Comparison of ENCODE assay signal across 8 cellular contexts in the genomic region with DNA sequence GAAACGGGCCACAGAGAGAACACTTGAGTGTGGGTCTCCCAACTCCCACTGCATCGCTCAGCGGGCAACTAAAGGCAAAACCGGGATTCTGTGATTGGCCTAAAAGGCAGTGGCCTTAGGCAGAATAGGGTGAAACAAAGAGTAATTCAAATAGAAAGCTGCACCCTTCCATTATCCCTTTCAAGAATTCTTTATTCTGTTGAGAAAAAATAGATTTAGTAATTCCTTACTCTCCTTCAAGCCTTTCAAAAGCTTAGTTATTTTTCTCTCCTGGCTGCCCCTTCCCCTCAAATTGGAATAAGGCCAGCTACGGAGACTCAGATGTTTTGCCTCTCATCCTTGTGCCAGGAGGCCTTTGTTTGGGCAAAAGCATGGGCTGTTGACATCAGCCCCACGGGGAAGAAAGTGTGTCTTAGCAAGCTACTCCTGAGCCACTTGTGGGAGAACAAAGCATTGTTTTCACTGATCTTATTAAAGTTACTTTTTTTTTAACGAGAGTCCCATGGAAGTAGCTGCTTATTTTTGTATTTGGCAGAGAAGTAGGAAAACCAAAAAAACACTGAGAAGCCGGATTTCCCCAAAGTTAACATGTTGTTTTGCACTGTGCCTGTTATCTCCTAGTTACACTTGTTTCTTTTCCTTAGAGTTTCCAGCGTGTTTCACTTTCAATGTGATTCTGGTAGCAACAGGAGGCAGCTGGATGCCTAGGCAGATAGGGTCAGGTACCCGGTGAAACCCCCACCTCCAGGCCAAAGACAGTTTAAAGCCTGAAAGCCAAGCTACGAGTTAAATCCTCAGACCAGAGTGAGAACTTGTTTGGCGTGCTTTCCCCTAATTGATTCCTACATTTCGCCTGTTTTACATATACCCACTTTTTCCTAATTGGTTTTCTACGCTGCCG. TPM values are rescaled to one million over a fixed set of nuclear protein-coding genes. Genes with fewer than 3 reads are reported as not detected.
DNase-seq lines count a peak whose midpoint lies in the region; ATAC-seq, FAIRE-seq and TF ChIP-seq lines count a peak whose summit lies in the region.

No MANE protein-coding gene starts in this region.

- H3K79me1 ChIP-seq in H1 (ENCODE audit: low read depth, low read length), result peaks cover 2% of the 10 kb centered on the region

- DNase-seq in PC-9, result no peak
- DNase-seq in H1 (ENCODE audit: low read depth in 1 of 2, low spot score in 2 of 2), result no peak
- no peak for DNase-seq in SW 1271 (lab: John Stamatoyannopoulos, UW)
- DNase-seq in KBM-7, result no peak
- no peak for DNase-seq in HuH-7 (ENCODE audit: low spot score)

- no peak for ATAC-seq in HG03280 (IDR thresholded peaks at IDR 0.05; ENCODE audit: unreplicated experiment)

- TF ChIP-seq RAD21 in H1 (IDR thresholded peaks at IDR 0.05 in 1 of 2, conservative IDR thresholded peaks at IDR 0.05 in 1 of 2; ENCODE audit: low read depth in 2 of 2, low read length in 2 of 2) (no peak), neural cell (conservative IDR thresholded peaks at IDR 0.05) (no peak)

- CTCF ChIA-PET in PC-9 (lab: Charles Lee), result interaction anchor here (0.6 to 1.0 kb wide), 2 partner anchors 37 to 87 kb away, joined by 3 to 4 read pairs; no protein-coding TSS in a partner anchor
- CTCF ChIA-PET in H1 (lab: Charles Lee; ENCODE audit: partially characterized antibody), result interaction anchor here (0.6 to 4.7 kb wide), 15 partner anchors 7 to 858 kb away, joined by 3 to 22 read pairs (median 4); a partner anchor contains a TSS

- in situ Hi-C loops in KBM-7 (cut with MboI; ENCODE audit: low pct_unique_long_range_greater_than_20kb, low sequenced_read_pairs), result no loop called here

- H3K4me1 ChIP-seq in PC-9 (replicated peaks; ENCODE audit: insufficient read depth), result peaks cover 12% of the 10 kb centered on the region
- peaks cover 10 to 17% (median 14%) of the 10 kb centered on the region in 4 experiments; a peak in 6 of 7 replicates for H3K4me1 ChIP-seq in H1 (replicated peaks in 1 of 4; ENCODE audit: control insufficient read depth in 3 of 4, insufficient read depth in 4 of 4, low read length in 3 of 4)

- H2AFZ ChIP-seq in PC-9, result peak overlapping the region; percentile 94; the same call in 1 of the 2 replicates
- H2AFZ ChIP-seq in H1 (ENCODE audit: low read length), result no peak overlapping the region
- no peak overlapping the region for H2AFZ ChIP-seq in neural cell (ENCODE audit: low read depth, low read length)

- peaks cover 15% of the 10 kb centered on the region for H3K23me2 ChIP-seq in H1 (ENCODE audit: low read depth, low read length)

- peaks cover 19% of the 10 kb centered on the region; the same call in 1 of the 2 replicates for H3F3A ChIP-seq in PC-9 (ENCODE audit: insufficient read depth, low read depth)
- no peaks in the 10 kb centered on the region for H3F3A ChIP-seq in neural cell (ENCODE audit: insufficient read depth, low read length, poor library complexity, severe bottlenecking)

- no peak for TF ChIP-seq POLR2A in H1 (IDR thresholded peaks at IDR 0.05; ENCODE audit: control extremely low read depth in 1 of 2, low read depth in 2 of 2, low read length in 2 of 2)

- H3K4me2 ChIP-seq in PC-9, result peak overlapping the region; percentile 96
- H3K4me2 ChIP-seq in H1 (ENCODE audit: insufficient read depth in 1 of 2, low read depth in 2 of 2, low read length in 2 of 2), result peak overlapping the region; percentile 72 to 91
- H3K4me2 ChIP-seq in neural cell (ENCODE audit: low read length), result peak overlapping the region; percentile 96

- peak overlapping the region; percentile 60; the same call in 1 of the 2 replicates for H4K8ac ChIP-seq in H1 (ENCODE audit: extremely low read depth, insufficient read depth, low read length)

- no peak overlapping the region for H3K23ac ChIP-seq in H1 (ENCODE audit: insufficient read length)

- WGBS in H1 (ENCODE audit: extremely low coverage in 1 of 2, insufficient coverage in 1 of 2, insufficient read length in 1 of 2, insufficient replicate concordance in 2 of 2, low coverage in 1 of 2, low lambda C conversion rate in 2 of 2, missing lambda C conversion rate in 1 of 2), 2 experiments, result 51% methylated on average over 15 of the region's 15 CpGs; no CpG with 5 or more reads in 1 of the 2 experiments

- H3K79me2 ChIP-seq in PC-9 (ENCODE audit: low read depth) (no peaks in the 10 kb centered on the region), H1 (ENCODE audit: control insufficient read depth in 1 of 2, insufficient read depth in 2 of 2, low read length in 2 of 2) (peaks cover 16 to 61% of the 10 kb centered on the region in 2 experiments), neural cell (replicated peaks; ENCODE audit: insufficient read depth, low read length) (peaks cover 12% of the 10 kb centered on the region)

- H3K4ac ChIP-seq in H1 (replicated peaks; ENCODE audit: insufficient read length, low read depth, low read length), result no peak overlapping the region

- POLR2A ChIA-PET in PC-9 (lab: Charles Lee; ENCODE audit: unreplicated experiment) (interaction anchor here (0.6 to 0.7 kb wide), 2 partner anchors 128 to 344 kb away, joined by 5 to 7 read pairs; no protein-coding TSS in a partner anchor), H1 (lab: Charles Lee; ENCODE audit: partially characterized antibody) (interaction anchor here (1.1 to 3.4 kb wide), 18 partner anchors 9 to 202 kb away, joined by 3 to 17 read pairs (median 4); a partner anchor contains a TSS)

- H2BK12ac ChIP-seq in H1 (ENCODE audit: low read depth, low read length), result peak overlapping the region; percentile 84; the same call in 1 of the 2 replicates

- H3K14ac ChIP-seq in H1 (ENCODE audit: insufficient read length), result no peak overlapping the region

- H3K9me2 ChIP-seq in PC-9 (ENCODE audit: insufficient read depth) (no peaks in the 10 kb centered on the region), neural cell (ENCODE audit: insufficient read depth, low read length) (no peaks in the 10 kb centered on the region)

- TF ChIP-seq CTCF in GM12875 (IDR thresholded peaks at IDR 0.05; ENCODE audit: borderline replicate concordance, insufficient read depth, low read depth, low read length) (no peak), PC-9 (conservative IDR thresholded peaks at IDR 0.05) (no peak), H1 (IDR thresholded peaks at IDR 0.05; ENCODE audit: control extremely low read depth in 1 of 3, insufficient read depth in 1 of 3, low read depth in 1 of 3, low read length in 3 of 3) (no peak), neural cell (IDR thresholded peaks at IDR 0.05; ENCODE audit: poor library complexity, severe bottlenecking) (no peak)

- no peaks in the 10 kb centered on the region for H3K27me3 ChIP-seq in PC-9 (ENCODE audit: insufficient read depth, low read depth)
- H3K27me3 ChIP-seq in H1 (replicated peaks in 1 of 4; ENCODE audit: control insufficient read depth in 3 of 4, extremely low read depth in 1 of 4, insufficient read depth in 3 of 4, low read length in 3 of 4), result peaks cover 0 to 6% (median 0%) of the 10 kb centered on the region in 4 experiments; a peak in 2 of 7 replicates
- no peaks in the 10 kb centered on the region for H3K27me3 ChIP-seq in neural cell (ENCODE audit: insufficient read depth, low read depth, low read length)

- H4K91ac ChIP-seq in H1 (replicated peaks; ENCODE audit: insufficient read length, low read length), result peak overlapping the region; percentile 75

- H3K4me3 ChIP-seq in GM12875 (ENCODE audit: low read depth, low read length) (peak overlapping the region; percentile 97), PC-9 (peak overlapping the region; percentile 97), H1 (ENCODE audit: extremely low read depth in 1 of 4, insufficient read depth in 2 of 4, low read depth in 3 of 4, low read length in 4 of 4) (peak overlapping the region; percentile 76 to 89 (median 80)), neural cell (ENCODE audit: low read length) (peak overlapping the region; percentile 98)

- no TSS peak for BruUV-seq in PC-9 (replicated peaks; lab: Mats Ljungman, UMichigan)

- no peak overlapping the region for H2AK5ac ChIP-seq in H1 (ENCODE audit: low read depth, low read length)

- H3K56ac ChIP-seq in H1 (replicated peaks; ENCODE audit: insufficient read length, low read depth, low read length), result no peak overlapping the region

- H2BK15ac ChIP-seq in H1 (ENCODE audit: low read length), result peak overlapping the region; percentile 36; the same call in 1 of the 2 replicates

- peak overlapping the region in 3 of 4 experiments; percentile 34 to 91 (median 70); a peak in 5 of 7 replicates for H3K9ac ChIP-seq in H1 (replicated peaks in 1 of 4; ENCODE audit: extremely low read depth in 1 of 4, low read depth in 3 of 4, low read length in 3 of 4)
- peak overlapping the region; percentile 80 for H3K9ac ChIP-seq in neural cell (ENCODE audit: low read length)

- peak overlapping the region; percentile 53; the same call in 1 of the 2 replicates for H2BK5ac ChIP-seq in H1 (ENCODE audit: low read depth, low read length)

- FAIRE-seq in H1 (lab: Jason Lieb, UNC), result no peak

- TF ChIP-seq EP300 in H1 (IDR thresholded peaks at IDR 0.05; ENCODE audit: borderline replicate concordance in 1 of 2, low read depth in 2 of 2, low read length in 2 of 2) (no peak), neural cell (conservative IDR thresholded peaks at IDR 0.05; ENCODE audit: poor library complexity, severe bottlenecking) (no peak)

- H3K36me3 ChIP-seq in PC-9 (ENCODE audit: low read depth) (no peaks in the 10 kb centered on the region), H1 (ENCODE audit: control insufficient read depth in 2 of 4, insufficient read depth in 4 of 4, low read length in 3 of 4) (peaks cover 0 to 35% (median 8%) of the 10 kb centered on the region in 4 experiments; a peak in 4 of 8 replicates), neural cell (ENCODE audit: insufficient read depth, low read length) (no peaks in the 10 kb centered on the region)

- peak overlapping the region; percentile 93; the same call in 1 of the 2 replicates for H3K18ac ChIP-seq in H1 (ENCODE audit: extremely low read depth, low read length)

- H2BK20ac ChIP-seq in H1 (ENCODE audit: low read length), result no peak overlapping the region

- peak overlapping the region; percentile 12 for H4K5ac ChIP-seq in H1 (ENCODE audit: insufficient read length, low read depth, low read length)

- intact Hi-C loops in PC-9 (cut with micrococcal nuclease; ENCODE audit: unreplicated experiment), result loop anchor here (10.0 kb wide), 2 partner anchors 232 to 318 kb away; a partner anchor contains a TSS

- H4K20me1 ChIP-seq in PC-9 (ENCODE audit: insufficient read depth) (peaks cover 5% of the 10 kb centered on the region; the same call in 1 of the 2 replicates), H1 (replicated peaks in 1 of 2; ENCODE audit: control insufficient read depth in 1 of 2, insufficient read depth in 2 of 2, low read length in 2 of 2) (peaks cover 0 to 2% of the 10 kb centered on the region in 2 experiments), neural cell (ENCODE audit: insufficient read depth) (no peaks in the 10 kb centered on the region)

- H2BK120ac ChIP-seq in H1 (replicated peaks; ENCODE audit: low read depth, low read length), result no peak overlapping the region

- no peak overlapping the region for H3K27ac ChIP-seq in PC-9
- no peak overlapping the region for H3K27ac ChIP-seq in H1 (ENCODE audit: low read depth, low read length)
- H3K27ac ChIP-seq in neural cell (ENCODE audit: low read length), result peak overlapping the region; percentile 54

- H3K9me3 ChIP-seq in PC-9 (ENCODE audit: insufficient read depth, low read depth) (no peaks in the 10 kb centered on the region), H1 (ENCODE audit: insufficient read depth in 2 of 2, low read depth in 1 of 2, low read length in 1 of 2) (no peaks in the 10 kb centered on the region; a peak in 1 of 4 replicates), neural cell (ENCODE audit: low read length) (no peaks in the 10 kb centered on the region)

RNA-seq across cellular contexts. Expression of a gene that starts 2.2 kb away (rescaled TPM):
- total RNA-seq in PC-9 (2021), result 25.6 and 41.4 TPM in 2 replicates
- 75.9 and 80.9 TPM in 2 replicates for total RNA-seq in H1 (2021; fragmentation: NEBNext Ultra II Directional; extraction: Animal tissue kit (Norgen Biotek cat#: 25700))
- 41.8 and 62.8 TPM in 2 replicates for polyA plus RNA-seq in H1 (2011; rRNA removed)
- polyA plus RNA-seq in H1 (2011; cell fraction: cytosol; rRNA removed), result 46.7 TPM
- polyA plus RNA-seq in H1 (2011; cell fraction: nucleus; rRNA removed), result 45.9 TPM
- 52.3 to 63.2 TPM (median 56.4 TPM) in 4 replicates for polyA plus RNA-seq in H1 (2012, experiment 1 of 2)
- 24.9 TPM for polyA plus RNA-seq in H1 (2012, experiment 2 of 2)
- polyA plus RNA-seq in H1 (2013, experiment 1 of 2), result 76.2 TPM
- polyA plus RNA-seq in H1 (2013, experiment 2 of 2), result 85.7 TPM
- 159 and 242 TPM in 2 replicates for polyA minus RNA-seq in H1 (2011; rRNA and poly(A)+ RNA removed)
- polyA minus RNA-seq in H1 (2011; cell fraction: cytosol; rRNA and poly(A)+ RNA removed), result 60.2 TPM
- 99.7 TPM for polyA minus RNA-seq in H1 (2011; cell fraction: nucleus; rRNA and poly(A)+ RNA removed)
- polyA plus RNA-seq in neural cell, result 16.6 and 17.6 TPM in 2 replicates
- polyA minus RNA-seq in neural cell, result 38.7 and 39.5 TPM in 2 replicates
